21 cellular contexts compared by ENCODE assay signal in the genomic region with DNA sequence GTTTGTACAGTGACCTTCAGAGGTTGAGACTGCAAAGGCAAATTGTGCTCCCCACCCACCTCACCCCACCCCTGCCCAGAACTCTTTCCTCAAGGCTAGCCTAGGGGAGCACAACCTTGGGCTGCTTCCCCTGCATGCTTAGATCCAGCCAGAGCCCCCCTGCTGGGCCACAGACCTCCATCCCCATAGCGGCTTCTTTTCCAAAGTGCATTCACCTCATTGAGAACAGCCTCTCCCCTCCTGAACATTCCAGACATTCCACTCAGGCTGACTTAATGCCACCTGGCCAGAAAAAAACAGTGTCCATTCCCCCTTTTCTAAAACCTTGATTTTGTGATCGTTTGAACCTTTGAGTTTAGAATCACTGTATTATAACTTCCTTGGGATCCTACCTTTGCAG.
DNase-seq lines count a peak whose midpoint lies in the region; ATAC-seq and TF ChIP-seq lines count a peak whose summit lies in the region.
"Had no signal": no experiment of that assay in that cellular context is flagged by ENCODE, and none has a peak within 500 bp of the region (broad histone marks: within the 10 kb centered on the region; RNA-seq: fewer than 3 reads in every experiment).

No MANE protein-coding gene starts in this region.

- CTCF ChIA-PET in PC-3 (lab: Charles Lee) = no interaction called here

- H3K36me3 ChIP-seq in PC-3 (ENCODE audit: low read depth, low read length) (no peaks in the 10 kb centered on the region), neural progenitor cell (no peaks in the 10 kb centered on the region)
- H3K36me3 ChIP-seq: BE2C, prostate gland, thoracic aorta had no signal

- H3K9me3 ChIP-seq in PC-3 (ENCODE audit: low read length) = no peaks in the 10 kb centered on the region
- H3K9me3 ChIP-seq in neural progenitor cell (ENCODE audit: low read depth) = no peaks in the 10 kb centered on the region
- H3K9me3 ChIP-seq: BE2C, prostate gland, thoracic aorta had no signal

- H3K4me1 ChIP-seq in PC-3 (ENCODE audit: insufficient read depth, low read length) = peaks cover 6% of the 10 kb centered on the region; the same call in 1 of the 2 replicates
- no peaks in the 10 kb centered on the region for H3K4me1 ChIP-seq in neural progenitor cell
- H3K4me1 ChIP-seq: BE2C, prostate gland had no signal

- POLR2A ChIA-PET in PC-3 (lab: Charles Lee; ENCODE audit: unreplicated experiment) = no interaction called here

- H3K9ac ChIP-seq in PC-3 (ENCODE audit: low read length) (no peak overlapping the region), neural progenitor cell (no peak overlapping the region)

- intact Hi-C loops in PC-3 (cut with micrococcal nuclease) = no loop called here

- H3F3A ChIP-seq in PC-3 (ENCODE audit: low read length, unreplicated experiment) = no peaks in the 10 kb centered on the region
- no peaks in the 10 kb centered on the region for H3F3A ChIP-seq in neural progenitor cell (ENCODE audit: low read depth)

- no peak overlapping the region for H3K4me3 Mint-ChIP-seq in neural progenitor cell
- H3K4me3 Mint-ChIP-seq: activated CD4-positive, alpha-beta T cell treated with anti-CD3 and anti-CD28 coated beads for 36 hours; activated CD8-positive, alpha-beta T cell treated with anti-CD3 and anti-CD28 coated beads, Interleukin-2, amount 10 ng/mL, durations not matched to agents 7 days and 5 days; activated naive CD8-positive, alpha-beta T cell; T-helper 17 cell had no signal

- H3K27me3 ChIP-seq in PC-3 (ENCODE audit: low read length) = no peaks in the 10 kb centered on the region
- no peaks in the 10 kb centered on the region for H3K27me3 ChIP-seq in neural progenitor cell
- H3K27me3 ChIP-seq: BE2C had no signal

- H3K79me2 ChIP-seq in PC-3 (ENCODE audit: low read length) = no peaks in the 10 kb centered on the region
- no peaks in the 10 kb centered on the region for H3K79me2 ChIP-seq in neural progenitor cell (ENCODE audit: low read depth)

- H3K4me3 ChIP-seq in PC-3 (ENCODE audit: low read length) = no peak overlapping the region
- H3K4me3 ChIP-seq in neural progenitor cell = no peak overlapping the region
- H3K4me3 ChIP-seq: prostate gland, thoracic aorta had no signal

- BruUV-seq in PC-3 (replicated peaks; lab: Mats Ljungman, UMichigan) = no TSS peak

- H3K27ac Mint-ChIP-seq in neural progenitor cell = no peak overlapping the region
- H3K27ac Mint-ChIP-seq: activated CD4-positive, alpha-beta T cell treated with anti-CD3 and anti-CD28 coated beads for 36 hours; activated CD8-positive, alpha-beta T cell treated with anti-CD3 and anti-CD28 coated beads, Interleukin-2, amount 10 ng/mL, durations not matched to agents 7 days and 5 days; activated naive CD8-positive, alpha-beta T cell; T-helper 17 cell had no signal

- no peaks in the 10 kb centered on the region for H3K36me3 Mint-ChIP-seq in neural progenitor cell
- H3K36me3 Mint-ChIP-seq: activated naive CD8-positive, alpha-beta T cell had no signal

- no peaks in the 10 kb centered on the region for H3K9me2 ChIP-seq in PC-3 (replicated peaks; ENCODE audit: low read length)

- peaks cover 2% of the 10 kb centered on the region for H3K4me1 Mint-ChIP-seq in neural progenitor cell
- H3K4me1 Mint-ChIP-seq: activated CD4-positive, alpha-beta T cell treated with anti-CD3 and anti-CD28 coated beads for 36 hours; T-helper 17 cell had no signal

- no peaks in the 10 kb centered on the region for H3K9me3 Mint-ChIP-seq in neural progenitor cell

- in situ Hi-C loops in ACHN (cut with HindIII; ENCODE audit: low pct_ligation_motif_present, low pct_unique_long_range_greater_than_20kb, low sequenced_read_pairs) = no loop called here

- H4K20me1 ChIP-seq in PC-3 (ENCODE audit: low read length) (no peaks in the 10 kb centered on the region), neural progenitor cell (ENCODE audit: low read depth) (no peaks in the 10 kb centered on the region)

- no peak overlapping the region for H3K4me2 ChIP-seq in PC-3 (ENCODE audit: low read length)
- H3K4me2 ChIP-seq in neural progenitor cell = no peak overlapping the region

- DNase-seq in ACHN (peak; percentile 8), PC-3 (peak; percentile 35), iPS DF 19.7 (ENCODE audit: low read depth, low spot score) (peak; percentile 59), neural progenitor cell (ENCODE audit: low spot score) (peak; percentile 20), SK-N-DZ (ENCODE audit: low spot score) (no peak), nucleus accumbens (lab: John Stamatoyannopoulos, UW) (no peak)
- DNase-seq: activated CD4-positive, alpha-beta T cell treated with anti-CD3 and anti-CD28 coated beads for 36 hours; activated CD8-positive, alpha-beta T cell treated with anti-CD3 and anti-CD28 coated beads, Interleukin-2, amount 10 ng/mL, durations not matched to agents 7 days and 5 days; BE2C; GDM1; hippocampal formation; NCI-H146; stimulated activated naive CD4-positive, alpha-beta T cell treated with Interleukin-2 at 50 U/mL for 16 hours; T-helper 17 cell had no signal

- H3K27ac ChIP-seq in PC-3 (ENCODE audit: low read length) = no peak overlapping the region
- H3K27ac ChIP-seq in neural progenitor cell = no peak overlapping the region
- H3K27ac ChIP-seq: prostate gland, thoracic aorta had no signal

- H3K27me3 Mint-ChIP-seq in neural progenitor cell (ENCODE audit: insufficient read depth, low read depth) = peaks cover 8% of the 10 kb centered on the region

- TF ChIP-seq CTCF in PC-3 (conservative IDR thresholded peaks at IDR 0.05; ENCODE audit: low read depth, low read length) (no peak), neural progenitor cell (IDR thresholded peaks at IDR 0.05) (no peak)

- H2AFZ ChIP-seq in PC-3 (ENCODE audit: low read length) (no peak overlapping the region), neural progenitor cell (replicated peaks) (no peak overlapping the region)

- no peak for ATAC-seq in PC-3
- no peak for ATAC-seq in GM18498 (IDR thresholded peaks at IDR 0.05; ENCODE audit: unreplicated experiment)
- no peak for ATAC-seq in HG03108 (IDR thresholded peaks at IDR 0.05; ENCODE audit: unreplicated experiment)
- ATAC-seq: activated CD4-positive, alpha-beta T cell treated with anti-CD3 and anti-CD28 coated beads for 36 hours; activated CD8-positive, alpha-beta T cell treated with anti-CD3 and anti-CD28 coated beads, Interleukin-2, amount 10 ng/mL, durations not matched to agents 7 days and 5 days; HCT116; SK-N-SH treated with all-trans-retinoic acid at 6 μM for 48 hours; T-helper 17 cell had no signal

Comparison
In these comparisons a context has a peak if more than half of its experiments do, and no peak if none do; other contexts are left out.
1. DNase-seq: peak in ACHN (single experiment), PC-3 (single experiment), iPS DF 19.7 (single experiment) and neural progenitor cell (single experiment); none in SK-N-DZ (single experiment) and nucleus accumbens (0 of 56).